13 cellular contexts compared by ENCODE assay signal in the genomic region with DNA sequence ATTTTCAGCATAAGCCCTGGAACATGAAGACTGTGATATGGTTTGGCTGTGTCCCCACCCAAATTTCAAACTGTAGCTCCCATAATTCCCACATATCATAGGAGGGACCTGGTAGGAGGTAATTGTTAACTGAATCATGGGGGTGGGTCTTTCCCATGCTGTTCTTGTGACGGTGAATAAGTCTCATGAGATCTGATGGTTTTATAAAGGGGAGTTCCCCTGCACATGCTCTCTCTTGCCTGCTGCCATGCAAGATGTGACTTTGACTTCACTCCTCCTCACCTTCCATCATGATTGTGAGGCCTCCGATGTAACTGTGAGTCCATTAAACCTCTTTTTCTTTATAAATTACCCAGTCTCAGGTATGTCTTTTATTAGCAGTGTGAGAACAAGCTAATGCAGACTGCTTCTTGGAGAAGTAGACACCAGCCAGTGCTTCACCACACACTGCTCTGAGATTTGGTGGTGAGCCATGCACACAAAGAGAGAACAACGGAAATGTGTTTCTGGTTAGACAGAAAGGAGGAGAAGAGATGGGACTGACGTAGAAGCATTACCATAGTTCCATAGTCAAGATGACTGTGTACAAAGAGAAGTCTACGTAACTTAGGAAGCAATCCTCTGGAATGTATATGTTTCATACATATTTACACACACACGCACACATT.
"Had no signal": no experiment of that assay in that cellular context is flagged by ENCODE, and none has a peak within 500 bp of the region (broad histone marks: within the 10 kb centered on the region; RNA-seq: fewer than 3 reads in every experiment).

No MANE protein-coding gene starts in this region.

- ATAC-seq: gastroesophageal sphincter, left colon had no signal

- H3K9me3 ChIP-seq: gastroesophageal sphincter, ovary, tibial artery had no signal

- H3K27ac ChIP-seq: gastroesophageal sphincter, ovary, tibial artery, VCaP had no signal

- H3K4me3 Mint-ChIP-seq: mesothelial cell of epicardium had no signal

- H3K27me3 ChIP-seq: gastroesophageal sphincter, ovary, tibial artery had no signal

- H3K27ac Mint-ChIP-seq: mesothelial cell of epicardium had no signal

- DNase-seq: activated CD4-positive, alpha-beta T cell treated with anti-CD3 and anti-CD28 coated beads for 4 hours; activated effector memory CD4-positive, alpha-beta T cell treated with anti-CD3 and anti-CD28 coated beads, Interleukin-2, amount 50 U/mL, for 16 hours; amniotic stem cell; left colon; ovary; stimulated activated CD4-positive, alpha-beta T cell treated with anti-CD3 and anti-CD28 coated beads, Interleukin-1b, Interleukin-23, amount 100 ng/mL, for 48 hours; SW 1271; T1000; tibial artery had no signal

- H3K4me3 ChIP-seq: gastroesophageal sphincter, lung, ovary, tibial artery had no signal

- H3K36me3 ChIP-seq: gastroesophageal sphincter, ovary had no signal
